ENCODE assay signal across 8 cellular contexts in genomic region chr12:98653866-98654493, GRCh38. TPM values are rescaled to one million over a fixed set of nuclear protein-coding genes. Genes with fewer than 3 reads are reported as not detected.
DNase-seq lines count a peak whose midpoint lies in the region; ATAC-seq and TF ChIP-seq lines count a peak whose summit lies in the region.

No MANE protein-coding gene starts in this region.

- H3K27ac Mint-ChIP-seq in CD4-positive, CD25-positive, alpha-beta regulatory T cell = peak overlapping the region in 1 of 3 donors; percentile 66

- H3K27me3 Mint-ChIP-seq in CD4-positive, CD25-positive, alpha-beta regulatory T cell = no peaks in the 10 kb centered on the region

- H3K9me3 Mint-ChIP-seq in CD4-positive, CD25-positive, alpha-beta regulatory T cell = no peaks in the 10 kb centered on the region

- 80 to 97% methylated on average over 1 of the region's 1 CpG for WGBS in tibial nerve, 2 donors

- H3K36me3 ChIP-seq in CD4-positive, CD25-positive, alpha-beta regulatory T cell (ENCODE audit: control insufficient read depth, insufficient read depth, low read length) = peaks cover 49% of the 10 kb centered on the region
- peaks cover 2 to 58% (median 5%) of the 10 kb centered on the region in 3 donors for H3K36me3 ChIP-seq in tibial nerve

- no peaks in the 10 kb centered on the region for H3K27me3 ChIP-seq in CD4-positive, CD25-positive, alpha-beta regulatory T cell (ENCODE audit: control insufficient read depth, insufficient read depth, low read length)
- no peaks in the 10 kb centered on the region for H3K27me3 ChIP-seq in tibial nerve

- H3K4me3 Mint-ChIP-seq in CD4-positive, CD25-positive, alpha-beta regulatory T cell = peak overlapping the region in 2 of 4 donors; percentile 26 to 66

- H3K36me3 Mint-ChIP-seq in CD4-positive, CD25-positive, alpha-beta regulatory T cell = peaks cover 18% of the 10 kb centered on the region

- ATAC-seq in CD4-positive, CD25-positive, alpha-beta regulatory T cell (ENCODE audit: low read depth in 2 of 2) = peak; percentile 50 to 55

- TF ChIP-seq CTCF in tibial nerve (IDR thresholded peaks at IDR 0.05) = peak; percentile 29 to 61 (median 51)

- no peak for TF ChIP-seq EP300 in tibial nerve (IDR thresholded peaks at IDR 0.05)

- intact Hi-C loops in posterior vena cava (cut with DNase I) = no loop called here

- DNase-seq in CD4-positive, CD25-positive, alpha-beta regulatory T cell = peak in 2 of 3 donors; percentile 68 to 78
- DNase-seq in GM19238 (ENCODE audit: insufficient read length, low spot score) (peak; percentile 9), NCI-H2171 (lab: John Stamatoyannopoulos, UW) (peak; percentile 34), amniotic epithelial cell (ENCODE audit: low read depth) (peak; percentile 68), iPS-NIHi7 (ENCODE audit: extremely low spot score) (peak; percentile 35), tibial nerve (ENCODE audit: low spot score in 2 of 2) (no peak), posterior vena cava (ENCODE audit: low spot score) (no peak)
- DNase-seq in effector CD8-positive, alpha-beta T cell (lab: John Stamatoyannopoulos, UW) = no peak

- H3K9me3 ChIP-seq in CD4-positive, CD25-positive, alpha-beta regulatory T cell (ENCODE audit: control insufficient read depth in 2 of 2, low read length in 2 of 2) = no peaks in the 10 kb centered on the region
- H3K9me3 ChIP-seq in tibial nerve = no peaks in the 10 kb centered on the region

- TF ChIP-seq POLR2A in tibial nerve (IDR thresholded peaks at IDR 0.05) = no peak

- no peak overlapping the region for H3K27ac ChIP-seq in CD4-positive, CD25-positive, alpha-beta regulatory T cell (ENCODE audit: insufficient read depth, low read length, poor library complexity, severe bottlenecking)
- H3K27ac ChIP-seq in tibial nerve = no peak overlapping the region

- peaks cover 7% of the 10 kb centered on the region for H3K4me1 ChIP-seq in CD4-positive, CD25-positive, alpha-beta regulatory T cell (ENCODE audit: control insufficient read depth, insufficient read depth, low read length, poor library complexity, severe bottlenecking)
- no peaks in the 10 kb centered on the region for H3K4me1 ChIP-seq in tibial nerve

- H3K4me3 ChIP-seq in CD4-positive, CD25-positive, alpha-beta regulatory T cell (ENCODE audit: low read depth, low read length) = no peak overlapping the region
- H3K4me3 ChIP-seq in tibial nerve = no peak overlapping the region

- peaks cover 19 to 24% (median 21%) of the 10 kb centered on the region in 4 donors for H3K4me1 Mint-ChIP-seq in CD4-positive, CD25-positive, alpha-beta regulatory T cell

RNA-seq across cellular contexts. Expression of gene APAF1, which starts 8.9 kb away (rescaled TPM):
- 28.5 TPM for total RNA-seq in CD4-positive, CD25-positive, alpha-beta regulatory T cell
- polyA plus RNA-seq in CD4-positive, CD25-positive, alpha-beta regulatory T cell = 1 to 10 TPM; 4.9 to 7.5 (median 6.8) TPM
- 10 to 100 TPM; 12.1 to 18.1 (median 15.5) TPM for total RNA-seq in tibial nerve
- total RNA-seq in posterior vena cava = 10 to 100 TPM; 11.5 to 13.0 TPM

RNA-seq across cellular contexts. Expression of gene IKBIP, which starts 9.4 kb away (rescaled TPM):
- total RNA-seq in CD4-positive, CD25-positive, alpha-beta regulatory T cell = 3.4 TPM
- 10 to 100 TPM in 2 of 4 donors, 1 to 10 TPM in 2; 6.2 to 11.0 (median 9.2) TPM for polyA plus RNA-seq in CD4-positive, CD25-positive, alpha-beta regulatory T cell
- 10 to 100 TPM in 3 of 4 donors, 1 to 10 TPM in 1; 8.7 to 17.7 (median 11.7) TPM for total RNA-seq in tibial nerve
- total RNA-seq in posterior vena cava = 10 to 100 TPM; 17.5 to 25.9 TPM

Comparison
In these comparisons a context has a peak if more than half of its experiments do, and no peak if none do; other contexts are left out.
1. DNase-seq: peak in CD4-positive, CD25-positive, alpha-beta regulatory T cell (2 of 3), GM19238 (single experiment), NCI-H2171 (single experiment), amniotic epithelial cell (single experiment) and iPS-NIHi7 (single experiment); none in tibial nerve (0 of 2), posterior vena cava (single experiment) and effector CD8-positive, alpha-beta T cell (single experiment).